7 cellular contexts compared by ENCODE assay signal in genomic region chr1:53956308-53957168, GRCh38. TPM values are rescaled to one million over a fixed set of nuclear protein-coding genes. Genes with fewer than 3 reads are reported as not detected.
DNase-seq lines count a peak whose midpoint lies in the region; ATAC-seq, FAIRE-seq and TF ChIP-seq lines count a peak whose summit lies in the region.

No MANE protein-coding gene starts in this region.

- H3K4me3 Mint-ChIP-seq in HFFc6: peak overlapping the region; percentile 73

- H3K36me3 Mint-ChIP-seq in HFFc6 (ENCODE audit: low read depth): peaks cover 23% of the 10 kb centered on the region

- no peaks in the 10 kb centered on the region for H3K27me3 Mint-ChIP-seq in HFFc6 (ENCODE audit: insufficient read depth)

- H3K36me3 ChIP-seq in bronchial epithelial cell (ENCODE audit: control insufficient read depth, insufficient read depth, low read length): peaks cover 8% of the 10 kb centered on the region

- H3K27ac Mint-ChIP-seq in HFFc6: peak overlapping the region; percentile 96

- no peaks in the 10 kb centered on the region for H3K27me3 ChIP-seq in bronchial epithelial cell (ENCODE audit: control insufficient read depth, insufficient read depth, low read length)

- ATAC-seq in HG02623 (IDR thresholded peaks at IDR 0.05; ENCODE audit: unreplicated experiment): no peak
- ATAC-seq in HG03520 (IDR thresholded peaks at IDR 0.05; ENCODE audit: unreplicated experiment): no peak
- no peak for ATAC-seq in GM18511 (IDR thresholded peaks at IDR 0.05; ENCODE audit: unreplicated experiment)

- no peaks in the 10 kb centered on the region for H3K9me3 Mint-ChIP-seq in HFFc6

- TF ChIP-seq CTCF in HFFc6 (IDR thresholded peaks at IDR 0.05) (no peak), bronchial epithelial cell (IDR thresholded peaks at IDR 0.05; ENCODE audit: insufficient read depth, low read length, severe bottlenecking) (no peak)

- DNase-seq in HFFc6 (no peak), NCI-H2081 (lab: John Stamatoyannopoulos, UW) (peak; percentile 76 to 89), bronchial epithelial cell (ENCODE audit: low read depth) (peak; percentile 64), renal cortical epithelial cell (ENCODE audit: low read depth) (peak; percentile 62)

- no peak for FAIRE-seq in bronchial epithelial cell (lab: Jason Lieb, UNC)

- H3K4me3 ChIP-seq in bronchial epithelial cell (ENCODE audit: low read depth, low read length): no peak overlapping the region

- H3K4me1 Mint-ChIP-seq in HFFc6 (ENCODE audit: low read depth): peaks cover 27% of the 10 kb centered on the region

RNA-seq across cellular contexts. Expression of gene LRRC42, which starts 10.4 kb away (rescaled TPM):
- 10 to 100 TPM; 36.3 to 44.2 (median 42.2) TPM for total RNA-seq in HFFc6 (2021; fragmentation: NEBNext Ultra II Directional; extraction: Animal tissue kit (Norgen Biotek cat#: 25700))
- 44.9 and 51.1 TPM in 2 replicates for total RNA-seq in bronchial epithelial cell
- 38.6 and 40.8 TPM in 2 replicates for total RNA-seq in renal cortical epithelial cell

RNA-seq across cellular contexts. Expression of gene IFT25, which starts 11.0 kb away (rescaled TPM):
- 10 to 100 TPM; 20.9 to 36.9 (median 35.1) TPM for total RNA-seq in HFFc6 (2021; fragmentation: NEBNext Ultra II Directional; extraction: Animal tissue kit (Norgen Biotek cat#: 25700))
- total RNA-seq in bronchial epithelial cell (9.7 and 12.9 TPM in 2 replicates), renal cortical epithelial cell (20.5 and 23.7 TPM in 2 replicates)
